Comparison of ENCODE assay signal across 4 cellular contexts in the genomic region with DNA sequence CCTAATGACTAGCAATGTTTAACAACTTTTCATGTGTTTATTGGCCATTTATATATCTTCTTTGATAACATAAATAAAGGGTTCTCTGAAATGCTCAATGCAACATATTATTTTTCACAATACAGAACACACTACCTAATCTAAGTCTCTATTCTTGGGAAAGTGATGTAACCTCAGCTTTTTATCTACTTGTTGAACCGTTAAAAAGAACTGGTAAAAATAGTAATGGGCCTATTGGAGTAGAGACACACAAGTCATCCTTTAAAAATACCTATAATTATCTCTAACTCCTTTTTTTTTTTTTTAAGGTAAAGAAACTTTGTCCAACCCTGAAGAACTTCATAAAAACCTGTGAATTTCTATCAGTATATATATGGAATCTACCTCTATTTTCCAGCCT.
"Had no signal": no experiment of that assay in that cellular context is flagged by ENCODE, and none has a peak within 500 bp of the region (broad histone marks: within the 10 kb centered on the region; RNA-seq: fewer than 3 reads in every experiment).

No MANE protein-coding gene starts in this region.

- DNase-seq: IMR-90 had no signal

- H3K4me3 ChIP-seq: K562 had no signal

- H3K27ac ChIP-seq: HL-60 had no signal

- ATAC-seq: HepG2, K562 had no signal
